9 cellular contexts compared by ENCODE assay signal in genomic region chr1:113813218-113813617, GRCh38. TPM values are rescaled to one million over a fixed set of nuclear protein-coding genes. Genes with fewer than 3 reads are reported as not detected.
DNase-seq lines count a peak whose midpoint lies in the region; ATAC-seq and TF ChIP-seq lines count a peak whose summit lies in the region.
"Had no signal": no experiment of that assay in that cellular context is flagged by ENCODE, and none has a peak within 500 bp of the region (broad histone marks: within the 10 kb centered on the region; RNA-seq: fewer than 3 reads in every experiment).

No MANE protein-coding gene starts in this region.

- H3K4me3 ChIP-seq in mesenchymal stem cell (ENCODE audit: insufficient read depth in 1 of 2, low read depth in 1 of 2, low read length in 2 of 2) (peak overlapping the region in 1 of 2 experiments; percentile 80), transverse colon (no peak overlapping the region)

- no peak overlapping the region for H3K18ac ChIP-seq in mesenchymal stem cell (ENCODE audit: low read depth in 1 of 2, low read length in 2 of 2)

- no peak for TF ChIP-seq EP300 in transverse colon (IDR thresholded peaks at IDR 0.05; ENCODE audit: low read depth)

- intact Hi-C loops in activated B cell treated with CpG ODN at 0.5 μM for 24 hours (cut with micrococcal nuclease) (loop anchor here (1.0 to 5.0 kb wide), 8 partner anchors 12 to 1096 kb away; partner anchors contain the start of genes BCAS2, LRIG2, MAGI3 and NRAS), transverse colon (cut with DNase I; ENCODE audit: low total_unique reads) (no loop called here)

- no peak overlapping the region for H2AFZ ChIP-seq in mesenchymal stem cell (ENCODE audit: low read depth, low read length)

- H3K4me1 Mint-ChIP-seq in activated naive CD4-positive, alpha-beta T cell treated with anti-CD3 and anti-CD28 coated beads, Interleukin-2, amount 50 U/mL, for 24 hours = peaks cover 23% of the 10 kb centered on the region
- H3K4me1 Mint-ChIP-seq in activated B cell treated with CpG ODN at 0.5 μM for 24 hours = peaks cover 37% of the 10 kb centered on the region

- no peaks in the 10 kb centered on the region for H3K27me3 Mint-ChIP-seq in activated naive CD4-positive, alpha-beta T cell treated with anti-CD3 and anti-CD28 coated beads, Interleukin-2, amount 50 U/mL, for 24 hours
- no peaks in the 10 kb centered on the region for H3K27me3 Mint-ChIP-seq in activated B cell treated with CpG ODN at 0.5 μM for 24 hours

- H3K23ac ChIP-seq in mesenchymal stem cell (ENCODE audit: low read length in 2 of 2) = no peak overlapping the region

- H2AK5ac ChIP-seq in mesenchymal stem cell (ENCODE audit: low read length, severe bottlenecking) = no peak overlapping the region

- POLR2A ChIA-PET in activated B cell treated with CpG ODN at 0.5 μM for 24 hours (lab: Charles Lee) = interaction anchor here (3.1 kb wide), 1 partner anchor 54 kb away, joined by 78 read pairs; the partner anchor contains the start of gene PHTF1

- H3K9me3 ChIP-seq in mesenchymal stem cell (ENCODE audit: control insufficient read depth, low read length) (no peaks in the 10 kb centered on the region), transverse colon (no peaks in the 10 kb centered on the region)

- no peak for TF ChIP-seq POLR2A in transverse colon (IDR thresholded peaks at IDR 0.05)

- TF ChIP-seq CTCF in activated B cell treated with CpG ODN at 0.5 μM for 24 hours (IDR thresholded peaks at IDR 0.05) (no peak), transverse colon (IDR thresholded peaks at IDR 0.05) (no peak)

- DNase-seq in activated naive CD4-positive, alpha-beta T cell treated with anti-CD3 and anti-CD28 coated beads, Interleukin-2, amount 50 U/mL, for 16 hours = no peak
- DNase-seq in activated B cell treated with CpG ODN at 0.5 μM for 24 hours (no peak), mesenchymal stem cell (no peak), transverse colon (no peak)
- no peak for DNase-seq in stimulated activated CD4-positive, alpha-beta T cell treated with anti-CD3 and anti-CD28 coated beads, Interleukin-4, amount 100 ng/mL, for 24 hours

- H2BK12ac ChIP-seq in mesenchymal stem cell (ENCODE audit: low read length in 2 of 2) = peak overlapping the region in 1 of 2 experiments; percentile 54

- no peak overlapping the region for H2BK5ac ChIP-seq in mesenchymal stem cell (ENCODE audit: low read depth, low read length, poor library complexity, severe bottlenecking)

- no peak overlapping the region for H3K14ac ChIP-seq in mesenchymal stem cell (ENCODE audit: low read length in 2 of 2)

- H3K4me1 ChIP-seq in mesenchymal stem cell (ENCODE audit: control insufficient read depth, insufficient read depth, low read depth, low read length) (peaks cover 2% of the 10 kb centered on the region), transverse colon (peaks cover 8 to 32% (median 22%) of the 10 kb centered on the region in 4 donors)

- no peak overlapping the region for H2BK15ac ChIP-seq in mesenchymal stem cell (ENCODE audit: low read depth, poor library complexity, severe bottlenecking)

- no peaks in the 10 kb centered on the region for H3K79me1 ChIP-seq in mesenchymal stem cell (replicated peaks; ENCODE audit: low read length, poor library complexity, severe bottlenecking)

- no peak for ATAC-seq in activated B cell treated with CpG ODN at 0.5 μM for 24 hours (ENCODE audit: low read depth)
- ATAC-seq in GM21786 (IDR thresholded peaks at IDR 0.05; ENCODE audit: unreplicated experiment) = no peak
- no peak for ATAC-seq in HG03442 (IDR thresholded peaks at IDR 0.05; ENCODE audit: unreplicated experiment)

- H3K4me2 ChIP-seq in mesenchymal stem cell (ENCODE audit: low read length, poor library complexity, severe bottlenecking) = no peak overlapping the region

- 98% methylated on average over 14 of the region's 15 CpGs for WGBS in mesenchymal stem cell
- 94 to 97% methylated on average over 8 to 15 of the region's 15 CpGs for WGBS in transverse colon (ENCODE audit: low coverage in 1 of 2), 2 donors

- H3K36me3 ChIP-seq in mesenchymal stem cell (ENCODE audit: control insufficient read depth in 1 of 2, insufficient read depth in 2 of 2, low read depth in 1 of 2, low read length in 2 of 2) (no peaks in the 10 kb centered on the region), transverse colon (no peaks in the 10 kb centered on the region)

- H4K8ac ChIP-seq in mesenchymal stem cell (ENCODE audit: low read length) = peak overlapping the region; percentile 49

- H4K91ac ChIP-seq in mesenchymal stem cell (ENCODE audit: low read length) = no peak overlapping the region

- peak overlapping the region; percentile 23 for H3K27ac Mint-ChIP-seq in activated naive CD4-positive, alpha-beta T cell treated with anti-CD3 and anti-CD28 coated beads, Interleukin-2, amount 50 U/mL, for 24 hours
- H3K27ac Mint-ChIP-seq in activated B cell treated with CpG ODN at 0.5 μM for 24 hours = peak overlapping the region; percentile 93

- in situ Hi-C loops in transverse colon (cut with MboI; ENCODE audit: low pct_ligation_motif_present in 1 of 4, low pct_unique_long_range_greater_than_20kb in 1 of 4, low sequenced_read_pairs in 3 of 4) = loop anchor here in 1 of 4 donors (25.0 kb wide), 1 partner anchor 676 kb away; no protein-coding TSS in a partner anchor

- H3K27ac ChIP-seq in mesenchymal stem cell (ENCODE audit: low read length, poor library complexity, severe bottlenecking) (no peak overlapping the region), transverse colon (peak overlapping the region; percentile 98 to 100 (median 98))

- peak overlapping the region; percentile 98 for H3K9ac ChIP-seq in mesenchymal stem cell (ENCODE audit: low read length)

- no peak overlapping the region for H3K4ac ChIP-seq in mesenchymal stem cell (ENCODE audit: low read depth in 1 of 2, low read length in 2 of 2)

- CTCF ChIA-PET in activated B cell treated with CpG ODN at 0.5 μM for 24 hours (lab: Charles Lee) = no interaction called here

- H3K36me3 Mint-ChIP-seq in activated naive CD4-positive, alpha-beta T cell treated with anti-CD3 and anti-CD28 coated beads, Interleukin-2, amount 50 U/mL, for 24 hours = peaks cover 6% of the 10 kb centered on the region
- H3K36me3 Mint-ChIP-seq in activated B cell treated with CpG ODN at 0.5 μM for 24 hours (ENCODE audit: low read depth) = peaks cover 26% of the 10 kb centered on the region

- H2BK120ac ChIP-seq in mesenchymal stem cell (ENCODE audit: low read depth, low read length) = no peak overlapping the region

- peak overlapping the region; percentile 98 for H3K4me3 Mint-ChIP-seq in activated naive CD4-positive, alpha-beta T cell treated with anti-CD3 and anti-CD28 coated beads, Interleukin-2, amount 50 U/mL, for 24 hours
- H3K4me3 Mint-ChIP-seq in activated B cell treated with CpG ODN at 0.5 μM for 24 hours = peak overlapping the region; percentile 94

- no peaks in the 10 kb centered on the region for H3K9me3 Mint-ChIP-seq in activated naive CD4-positive, alpha-beta T cell treated with anti-CD3 and anti-CD28 coated beads, Interleukin-2, amount 50 U/mL, for 24 hours
- no peaks in the 10 kb centered on the region for H3K9me3 Mint-ChIP-seq in activated B cell treated with CpG ODN at 0.5 μM for 24 hours

- H3K27me3 ChIP-seq in mesenchymal stem cell (ENCODE audit: control insufficient read depth in 1 of 2, insufficient read depth in 1 of 2, low read length in 2 of 2) (no peaks in the 10 kb centered on the region), transverse colon (no peaks in the 10 kb centered on the region)

RNA-seq across cellular contexts. Expression of gene RSBN1, which starts 0.9 kb away (rescaled TPM):
- total RNA-seq in activated B cell treated with CpG ODN at 0.5 μM for 24 hours (26.4 and 29.1 TPM in 2 replicates), transverse colon (10 to 100 TPM; 26.6 to 42.7 (median 31.8) TPM)
- polyA plus RNA-seq in mesenchymal stem cell (2013, experiment 1 of 2) = 5.9 TPM
- 5.7 TPM for polyA plus RNA-seq in mesenchymal stem cell (2013, experiment 2 of 2)

RNA-seq across cellular contexts. Expression of gene PHTF1, which starts 53.9 kb away (rescaled TPM):
- total RNA-seq in activated B cell treated with CpG ODN at 0.5 μM for 24 hours (19.2 and 25.0 TPM in 2 replicates), transverse colon (10 to 100 TPM in 2 of 4 donors, 1 to 10 TPM in 2; 1.5 to 17.8 (median 6.9) TPM)
- polyA plus RNA-seq in mesenchymal stem cell (2013, experiment 1 of 2) = 32.2 TPM
- 33.2 TPM for polyA plus RNA-seq in mesenchymal stem cell (2013, experiment 2 of 2)

RNA-seq across cellular contexts. Expression of gene PTPN22, which starts 58.3 kb away (rescaled TPM):
- total RNA-seq in activated B cell treated with CpG ODN at 0.5 μM for 24 hours (25.5 and 26.1 TPM in 2 replicates), transverse colon (10 to 100 TPM in 2 of 4 donors, 1 to 10 TPM in 2; 4.0 to 28.1 (median 11.2) TPM)
- 0.07 TPM for polyA plus RNA-seq in mesenchymal stem cell (2013, experiment 1 of 2)
- 0.10 TPM for polyA plus RNA-seq in mesenchymal stem cell (2013, experiment 2 of 2)
- total RNA-seq: HT-29 had no signal
